ENCODE assay signal across 19 cellular contexts in the genomic region with DNA sequence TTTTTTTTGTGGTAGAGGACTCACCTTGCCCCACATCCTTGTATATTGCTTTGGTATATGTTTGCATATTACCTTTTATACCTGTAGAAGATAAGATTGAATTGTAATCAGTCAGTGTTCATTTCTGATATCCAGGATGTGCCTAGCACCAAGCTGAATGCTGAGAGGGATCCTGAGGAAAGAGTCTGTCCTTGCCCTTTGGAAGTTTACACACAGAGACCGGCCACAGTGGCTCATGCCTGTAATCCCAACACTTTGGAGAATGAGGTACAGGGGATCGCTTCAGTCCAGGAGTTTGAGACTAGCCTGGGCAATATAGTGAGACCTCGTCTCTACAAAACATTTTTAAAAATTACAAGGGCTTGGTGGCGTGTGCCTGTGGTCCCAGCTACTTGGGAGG. TPM values are rescaled to one million over a fixed set of nuclear protein-coding genes. Genes with fewer than 3 reads are reported as not detected.
A peak's percentile ranks its signal among the peaks of the same experiment; 100 is the strongest.
DNase-seq lines count a peak whose midpoint lies in the region; ATAC-seq and TF ChIP-seq lines count a peak whose summit lies in the region.
"Had no signal": no experiment of that assay in that cellular context is flagged by ENCODE, and none has a peak within 500 bp of the region (broad histone marks: within the 10 kb centered on the region; RNA-seq: fewer than 3 reads in every experiment).

No MANE protein-coding gene starts in this region.

- no peaks in the 10 kb centered on the region for H3K9me3 ChIP-seq in transverse colon
- H3K9me3 ChIP-seq: BE2C, MG63, SJCRH30 had no signal

- H3K27ac ChIP-seq in VCaP (peak overlapping the region; percentile 81), transverse colon (peak overlapping the region; percentile 60 to 81 (median 74))
- H3K27ac ChIP-seq: SJCRH30 had no signal

- no peak for TF ChIP-seq POLR2A in transverse colon (IDR thresholded peaks at IDR 0.05)

- no peaks in the 10 kb centered on the region for H3K27me3 ChIP-seq in transverse colon
- H3K27me3 ChIP-seq: BE2C, MG63, SJCRH30 had no signal

- no peak overlapping the region for H3K4me3 ChIP-seq in transverse colon
- no peak overlapping the region for H3K4me3 ChIP-seq in foreskin fibroblast (ENCODE audit: low read depth in 1 of 2, low read length in 2 of 2)
- H3K4me3 ChIP-seq: K562, MG63, SJCRH30 had no signal

- intact Hi-C loops in transverse colon (cut with DNase I; ENCODE audit: low total_unique reads): no loop called here

- peaks cover 20 to 80% (median 61%) of the 10 kb centered on the region in 4 donors for H3K4me1 ChIP-seq in transverse colon
- H3K4me1 ChIP-seq: SJCRH30 had no signal

- no peaks in the 10 kb centered on the region for H3K27me3 Mint-ChIP-seq in naive thymus-derived CD8-positive, alpha-beta T cell

- H3K4me3 Mint-ChIP-seq in naive thymus-derived CD8-positive, alpha-beta T cell: no peak overlapping the region
- H3K4me3 Mint-ChIP-seq: HFFc6 had no signal

- H3K36me3 Mint-ChIP-seq in naive thymus-derived CD8-positive, alpha-beta T cell: peaks cover 0 to 24% (median 2%) of the 10 kb centered on the region in 3 donors

- POLR2A ChIA-PET in naive thymus-derived CD8-positive, alpha-beta T cell (lab: Charles Lee): interaction anchor here (0.9 kb wide), 1 partner anchor 82 kb away, joined by 4 read pairs; no protein-coding TSS in a partner anchor

- DNase-seq in left lobe of liver (ENCODE audit: low spot score) (no peak), transverse colon (no peak), GM19240 (ENCODE audit: insufficient read length, low spot score) (no peak), foreskin fibroblast (no peak), activated T-cell treated with anti-CD3 and anti-CD28 coated beads for 4 hours (no peak)
- DNase-seq in naive thymus-derived CD8-positive, alpha-beta T cell: no peak
- DNase-seq: BE2C, DMS79 treated with DMSO at 0.1 percent for 48 hours, H7, HFFc6, MG63, NCI-H1048, NCI-H1436, NCI-H1930, NCI-H748 treated with DMSO at 0.1 percent for 48 hours, SJCRH30 had no signal

- H3K27ac Mint-ChIP-seq in naive thymus-derived CD8-positive, alpha-beta T cell: peak overlapping the region in 6 of 10 donors; percentile 7 to 79 (median 30)
- H3K27ac Mint-ChIP-seq: HFFc6 had no signal

- TF ChIP-seq CTCF in VCaP (conservative IDR thresholded peaks at IDR 0.05) (no peak), transverse colon (IDR thresholded peaks at IDR 0.05) (no peak), foreskin fibroblast (IDR thresholded peaks at IDR 0.05; ENCODE audit: low read depth, low read length) (no peak)

- H3K36me3 ChIP-seq in transverse colon: no peaks in the 10 kb centered on the region

- in situ Hi-C loops in transverse colon (cut with MboI; ENCODE audit: low pct_ligation_motif_present in 1 of 4, low pct_unique_long_range_greater_than_20kb in 1 of 4, low sequenced_read_pairs in 3 of 4): no loop called here

- WGBS in transverse colon (ENCODE audit: low coverage in 1 of 2), 2 donors: 73 to 80% methylated on average over 1 to 4 of the region's 4 CpGs

- no peaks in the 10 kb centered on the region for H3K9me3 Mint-ChIP-seq in naive thymus-derived CD8-positive, alpha-beta T cell
- H3K9me3 Mint-ChIP-seq: HFFc6 had no signal

- peak; percentile 52 for ATAC-seq in left lobe of liver
- no peak for ATAC-seq in naive thymus-derived CD8-positive, alpha-beta T cell
- ATAC-seq: K562 had no signal

- TF ChIP-seq EP300 in transverse colon (IDR thresholded peaks at IDR 0.05; ENCODE audit: low read depth): no peak

- H3K4me1 Mint-ChIP-seq in naive thymus-derived CD8-positive, alpha-beta T cell: peaks cover 34 to 57% (median 52%) of the 10 kb centered on the region in 4 donors

RNA-seq across cellular contexts. Expression of a gene that starts 8.4 kb away (rescaled TPM):
- total RNA-seq in left lobe of liver: 28.0 TPM
- 10 to 100 TPM; 11.7 to 12.6 TPM for total RNA-seq in naive thymus-derived CD8-positive, alpha-beta T cell
- 1 to 10 TPM; 1.2 to 2.3 (median 2.2) TPM for polyA plus RNA-seq in naive thymus-derived CD8-positive, alpha-beta T cell
- total RNA-seq in transverse colon: 10 to 100 TPM; 22.5 to 96.9 (median 68.7) TPM

RNA-seq across cellular contexts. Expression of a gene that starts 46.8 kb away (rescaled TPM):
- total RNA-seq in left lobe of liver (5.5 TPM), transverse colon (10 to 100 TPM in 2 of 4 donors, 1 to 10 TPM in 2; 5.9 to 20.6 (median 9.7) TPM)
- total RNA-seq in naive thymus-derived CD8-positive, alpha-beta T cell: 10 to 100 TPM; 35.7 to 36.5 TPM
- polyA plus RNA-seq in naive thymus-derived CD8-positive, alpha-beta T cell: 1 to 10 TPM; 2.0 to 5.2 (median 2.6) TPM
- total RNA-seq: NCI-H460 had no signal

RNA-seq across cellular contexts. Expression of a gene that starts 52.6 kb away (rescaled TPM):
- total RNA-seq in left lobe of liver: 7.1 TPM
- not detected for total RNA-seq in naive thymus-derived CD8-positive, alpha-beta T cell
- not detected for polyA plus RNA-seq in naive thymus-derived CD8-positive, alpha-beta T cell
- total RNA-seq in transverse colon: 100 to 1,000 TPM; 115 to 440 (median 137) TPM
- total RNA-seq: NCI-H460 had no signal

Comparison
In these comparisons a context has a peak if more than half of its experiments do, and no peak if none do; other contexts are left out.
1. RNA of a gene that starts 52.6 kb away (total RNA-seq): 115 to 440 TPM in transverse colon; 7.1 TPM in left lobe of liver (single experiment) and not detected in naive thymus-derived CD8-positive, alpha-beta T cell; every median in the first group is over 10 times any median in the second.